In genomic region chr2:43265006-43265770, GRCh38 we compare ENCODE assay signal across 16 cellular contexts. TPM values are rescaled to one million over a fixed set of nuclear protein-coding genes. Genes with fewer than 3 reads are reported as not detected.
DNase-seq lines count a peak whose midpoint lies in the region; ATAC-seq and TF ChIP-seq lines count a peak whose summit lies in the region.
"Had no signal": no experiment of that assay in that cellular context is flagged by ENCODE, and none has a peak within 500 bp of the region (broad histone marks: within the 10 kb centered on the region; RNA-seq: fewer than 3 reads in every experiment).

No MANE protein-coding gene starts in this region.

- intact Hi-C loops in left ventricle myocardium inferior (cut with micrococcal nuclease): no loop called here
- intact Hi-C loops in prostate gland (cut with DNase I): no loop called here
- intact Hi-C loops in uterus (cut with DNase I; ENCODE audit: low total_unique reads): no loop called here

- TF ChIP-seq POLR2A in prostate gland (IDR thresholded peaks at IDR 0.05): no peak
- no peak for TF ChIP-seq POLR2A in uterus (IDR thresholded peaks at IDR 0.05)

- DNase-seq in NCI-H82 (lab: John Stamatoyannopoulos, UW) (peak; percentile 27), NCI-H82 treated with DMSO at 0.1 percent for 48 hours (lab: John Stamatoyannopoulos, UW; ENCODE audit: unreplicated experiment) (no peak), left ventricle myocardium inferior (peak; percentile 73), prostate gland (ENCODE audit: low spot score) (no peak), uterus (peak; percentile 72 to 87), COLO829 (ENCODE audit: low spot score) (no peak)
- DNase-seq: activated CD4-positive, alpha-beta T cell treated with anti-CD3 and anti-CD28 coated beads, Interleukin-2, amount 10 ng/mL, durations not matched to agents 7 days and 5 days; activated effector memory CD4-positive, alpha-beta T cell treated with anti-CD3 and anti-CD28 coated beads, Interleukin-2, amount 50 U/mL, for 16 hours; dermis blood vessel endothelial cell; HFFc6; KBM-7; NCI-H187 treated with DMSO at 0.1 percent for 48 hours; stimulated activated CD4-positive, alpha-beta T cell treated with anti-CD3 and anti-CD28 coated beads, Interleukin-15, amount 100 ng/mL, for 24 hours; T-cell had no signal

- ATAC-seq in GM21786 (IDR thresholded peaks at IDR 0.05; ENCODE audit: unreplicated experiment): no peak
- ATAC-seq in GM18498 (IDR thresholded peaks at IDR 0.05; ENCODE audit: unreplicated experiment): no peak
- ATAC-seq: T-cell had no signal

- H3K4me3 ChIP-seq in left ventricle myocardium inferior (no peak overlapping the region), prostate gland (no peak overlapping the region), uterus (peak overlapping the region in 1 of 2 donors; percentile 5)

- no peaks in the 10 kb centered on the region for H3K9me3 ChIP-seq in left ventricle myocardium inferior (replicated peaks)
- no peaks in the 10 kb centered on the region for H3K9me3 ChIP-seq in prostate gland
- H3K9me3 ChIP-seq in uterus: no peaks in the 10 kb centered on the region

- H3K27ac ChIP-seq in left ventricle myocardium inferior (replicated peaks) (peak overlapping the region; percentile 92), prostate gland (peak overlapping the region; percentile 9 to 59), uterus (peak overlapping the region; percentile 85 to 88)

- TF ChIP-seq CTCF in left ventricle myocardium inferior (IDR thresholded peaks at IDR 0.05; ENCODE audit: borderline replicate concordance) (no peak), prostate gland (IDR thresholded peaks at IDR 0.05) (no peak), uterus (IDR thresholded peaks at IDR 0.05) (no peak)

- H3K36me3 ChIP-seq in left ventricle myocardium inferior (no peaks in the 10 kb centered on the region), prostate gland (no peaks in the 10 kb centered on the region), uterus (no peaks in the 10 kb centered on the region)

- H3K4me1 ChIP-seq in left ventricle myocardium inferior (peaks cover 56% of the 10 kb centered on the region), prostate gland (replicated peaks) (peaks cover 10% of the 10 kb centered on the region), uterus (peaks cover 11 to 16% of the 10 kb centered on the region in 2 donors)

- 39% methylated on average over 14 of the region's 14 CpGs for WGBS in prostate gland

- no peaks in the 10 kb centered on the region for H3K27me3 ChIP-seq in left ventricle myocardium inferior (ENCODE audit: low read depth)
- H3K27me3 ChIP-seq in prostate gland (replicated peaks; ENCODE audit: insufficient read depth): no peaks in the 10 kb centered on the region
- no peaks in the 10 kb centered on the region for H3K27me3 ChIP-seq in uterus

RNA-seq across cellular contexts. Expression of gene ZFP36L2, which starts 38.8 kb away (rescaled TPM):
- total RNA-seq in left ventricle myocardium inferior: 48.5 TPM
- total RNA-seq in prostate gland: 100 to 1,000 TPM; 117 to 256 TPM
- 100 to 1,000 TPM in 1 of 4 donors, 10 to 100 TPM in 3; 18.2 to 209 (median 67.2) TPM for total RNA-seq in uterus

Comparison
In these comparisons a context has a peak if more than half of its experiments do, and no peak if none do; other contexts are left out.
1. DNase-seq: peak in NCI-H82 (single experiment), left ventricle myocardium inferior (single experiment) and uterus (2 of 2); none in NCI-H82 treated with DMSO at 0.1 percent for 48 hours (single experiment), prostate gland (single experiment) and COLO829 (single experiment).
2. H3K27ac ChIP-seq: peak in every context shown above with its lines; median percentile 92 in left ventricle myocardium inferior; 86 in uterus; 34 in prostate gland.